8 cellular contexts compared by ENCODE assay signal in genomic region chr20:34579191-34579661, GRCh38. TPM values are rescaled to one million over a fixed set of nuclear protein-coding genes. Genes with fewer than 3 reads are reported as not detected.
DNase-seq lines count a peak whose midpoint lies in the region; ATAC-seq and TF ChIP-seq lines count a peak whose summit lies in the region.

No MANE protein-coding gene starts in this region.

- ATAC-seq in esophagus mucosa (peak; percentile 89), HG03571 (IDR thresholded peaks at IDR 0.05; ENCODE audit: unreplicated experiment) (no peak), GM18868 (IDR thresholded peaks at IDR 0.05; ENCODE audit: unreplicated experiment) (no peak), GM21529 (IDR thresholded peaks at IDR 0.05; ENCODE audit: unreplicated experiment) (no peak)

- H3K27ac ChIP-seq in HEK293 (ENCODE audit: extremely low read depth, low read depth, low read length) = no peak overlapping the region

- H3K9me3 Mint-ChIP-seq in neural crest cell = no peaks in the 10 kb centered on the region

- H3K9me3 ChIP-seq in HEK293 (ENCODE audit: control insufficient read depth, insufficient read depth, low read depth, low read length) = no peaks in the 10 kb centered on the region

- peak; percentile 86 for DNase-seq in RPMI7951 (ENCODE audit: low read depth)
- no peak for DNase-seq in neural crest cell (ENCODE audit: low read depth, low spot score)
- no peak for DNase-seq in NCI-H1436 treated with DMSO at 0.1 percent for 48 hours (lab: John Stamatoyannopoulos, UW)

- no peaks in the 10 kb centered on the region for H3K27me3 Mint-ChIP-seq in neural crest cell (ENCODE audit: low read depth)

- H3K4me3 Mint-ChIP-seq in neural crest cell = no peak overlapping the region

- peaks cover 0 to 12% of the 10 kb centered on the region in 2 experiments; a peak in 1 of 3 replicates for H3K36me3 ChIP-seq in HEK293 (ENCODE audit: control insufficient read depth in 2 of 2, insufficient read depth in 1 of 2, low read length in 2 of 2)

- CTCF ChIA-PET in HEK293 (lab: Yijun Ruan, JAX) = interaction anchor here (0.7 to 3.5 kb wide), 12 partner anchors 8 to 266 kb away, joined by 3 to 21 read pairs (median 4); no protein-coding TSS in a partner anchor

- POLR2A ChIA-PET in HEK293 (lab: Yijun Ruan, JAX) = interaction anchor here (1.0 kb wide), 1 partner anchor 125 kb away, joined by 5 read pairs; the partner anchor contains the start of gene TP53INP2

- H3K4me3 ChIP-seq in HEK293 (ENCODE audit: low read depth, low read length) = no peak overlapping the region

- peak overlapping the region; percentile 33 for H3K27ac Mint-ChIP-seq in neural crest cell (ENCODE audit: unreplicated experiment)

- TF ChIP-seq CTCF in HEK293 (tag by site-specific recombination; IDR thresholded peaks at IDR 0.05) (peak; percentile 79), neural crest cell (conservative IDR thresholded peaks at IDR 0.05) (peak; percentile 73)

- no peaks in the 10 kb centered on the region for H3K4me1 ChIP-seq in HEK293 (ENCODE audit: control insufficient read depth, insufficient read depth, low read length)

- H3K4me1 Mint-ChIP-seq in neural crest cell = peaks cover 12% of the 10 kb centered on the region

- H3K36me3 Mint-ChIP-seq in neural crest cell (ENCODE audit: low read depth) = peaks cover 6% of the 10 kb centered on the region

TF ChIP-seq in HEK293, 187 proteins besides CTCF, POLR2A, EP300 and RAD21 (continues in another document):
- TF ChIP-seq ZNF555 (tag by site-specific recombination; conservative IDR thresholded peaks at IDR 0.05) (no peak), ZNF600 (tag by site-specific recombination; IDR thresholded peaks at IDR 0.05) (peak; percentile 88), SP7 (tag by site-specific recombination; IDR thresholded peaks at IDR 0.05) (peak; percentile 33), ZBTB17 (tag by site-specific recombination; IDR thresholded peaks at IDR 0.05) (peak; percentile 45; the same call in 1 of the 2 replicates), ZNF629 (tag by site-specific recombination; IDR thresholded peaks at IDR 0.05) (peak; percentile 38; the same call in 1 of the 2 replicates), ZNF140 (tag by site-specific recombination; IDR thresholded peaks at IDR 0.05) (no peak), ZSCAN5A (tag by site-specific recombination; IDR thresholded peaks at IDR 0.05) (no peak), ZNF324 (tag by site-specific recombination; IDR thresholded peaks at IDR 0.05) (peak; percentile 66; the same call in 1 of the 2 replicates), ZNF350 (tag by site-specific recombination; IDR thresholded peaks at IDR 0.05) (no peak), HIC1 (tag by site-specific recombination; IDR thresholded peaks at IDR 0.05) (peak; percentile 73), ZBTB48 (tag by site-specific recombination; IDR thresholded peaks at IDR 0.05) (peak; percentile 40; the same call in 1 of the 2 replicates), SP2 (tag by site-specific recombination; IDR thresholded peaks at IDR 0.05) (no peak), ZNF48 (tag by site-specific recombination; IDR thresholded peaks at IDR 0.05) (no peak), ZNF692 (tag by site-specific recombination; IDR thresholded peaks at IDR 0.05) (0 out of 2 replicates have a peak, but pooled peaks have one; percentile 33), PRDM1 (tag by site-specific recombination; IDR thresholded peaks at IDR 0.05) (peak; percentile 37; the same call in 1 of the 2 replicates), ZNF571 (tag by site-specific recombination; IDR thresholded peaks at IDR 0.05) (no peak), ZNF596 (tag by site-specific recombination; IDR thresholded peaks at IDR 0.05) (no peak), ZNF654 (tag by site-specific recombination; IDR thresholded peaks at IDR 0.05; ENCODE audit: low read depth) (peak; percentile 95), ZFP69B (tag by site-specific recombination; IDR thresholded peaks at IDR 0.05) (no peak), SCRT1 (tag by site-specific recombination; IDR thresholded peaks at IDR 0.05; ENCODE audit: borderline replicate concordance) (no peak), BCL11A (tag by site-specific recombination; IDR thresholded peaks at IDR 0.05; ENCODE audit: low read depth) (no peak), PRDM10 (tag by site-specific recombination; IDR thresholded peaks at IDR 0.05) (0 out of 2 replicates have a peak, but pooled peaks have one; percentile 21), WT1 (tag by site-specific recombination; IDR thresholded peaks at IDR 0.05) (no peak), ZIC2 (tag by site-specific recombination; IDR thresholded peaks at IDR 0.05) (0 out of 2 replicates have a peak, but pooled peaks have one; percentile 8), ZNF416 (tag by site-specific recombination; IDR thresholded peaks at IDR 0.05) (no peak), FEZF1 (tag by site-specific recombination; IDR thresholded peaks at IDR 0.05) (no peak), GLIS1 (tag by site-specific recombination; IDR thresholded peaks at IDR 0.05) (0 out of 2 replicates have a peak, but pooled peaks have one; percentile 22)

RNA-seq across cellular contexts. Expression of gene MAP1LC3A, which starts 20.7 kb away (rescaled TPM):
- total RNA-seq in RPMI7951 (2014; rRNA removed; shearing (Covaris generic)) = 32.2 and 55.0 TPM in 2 replicates
- 7.0 TPM for total RNA-seq in esophagus mucosa
- 17.5 and 17.8 TPM in 2 replicates for total RNA-seq in neural crest cell
